14 cellular contexts compared by ENCODE assay signal in genomic region chr3:147412491-147412916, GRCh38. TPM values are rescaled to one million over a fixed set of nuclear protein-coding genes. Genes with fewer than 3 reads are reported as not detected.
DNase-seq lines count a peak whose midpoint lies in the region; ATAC-seq and TF ChIP-seq lines count a peak whose summit lies in the region.
"Had no signal": no experiment of that assay in that cellular context is flagged by ENCODE, and none has a peak within 500 bp of the region (broad histone marks: within the 10 kb centered on the region; RNA-seq: fewer than 3 reads in every experiment).

No MANE protein-coding gene starts in this region.

- CTCF ChIA-PET in WTC11 (lab: Charles Lee), result interaction anchor here (1.1 to 3.8 kb wide), 6 partner anchors 14 to 56 kb away, joined by 4 to 37 read pairs (median 10); no protein-coding TSS in a partner anchor

- H3K9ac ChIP-seq in iPS-15b (ENCODE audit: low read depth, low read length) (no peak overlapping the region), skeletal muscle satellite cell (ENCODE audit: low read depth, low read length) (peak overlapping the region; percentile 90)

- H3K4me3 ChIP-seq in iPS-15b (ENCODE audit: low read depth, low read length) (peak overlapping the region; percentile 30), skeletal muscle satellite cell (ENCODE audit: low read length) (peak overlapping the region; percentile 88)
- H3K4me3 ChIP-seq: vagina had no signal

- H3K9me3 ChIP-seq in iPS-15b (ENCODE audit: control insufficient read depth, insufficient read depth, low read length) (no peaks in the 10 kb centered on the region), skeletal muscle satellite cell (replicated peaks; ENCODE audit: low read length) (no peaks in the 10 kb centered on the region)
- H3K9me3 ChIP-seq: vagina had no signal

- POLR2A ChIA-PET in WTC11 (lab: Charles Lee), result interaction anchor here (0.7 to 1.8 kb wide), 5 partner anchors 10 to 35 kb away, joined by 3 to 23 read pairs (median 3); no protein-coding TSS in a partner anchor

- peaks cover 24% of the 10 kb centered on the region for H3K9me3 Mint-ChIP-seq in activated T-cell treated with anti-CD3 and anti-CD28 coated beads, Interleukin-2, amount 50 U/mL, for 4 hours
- peaks cover 3% of the 10 kb centered on the region for H3K9me3 Mint-ChIP-seq in activated T-cell treated with anti-CD3 and anti-CD28 coated beads, Interleukin-2, amount 50 U/mL, for 24 hours
- H3K9me3 Mint-ChIP-seq in WTC11, result no peaks in the 10 kb centered on the region

- H3K36me3 ChIP-seq in iPS-15b (ENCODE audit: control insufficient read depth, insufficient read depth, low read length) (no peaks in the 10 kb centered on the region), skeletal muscle satellite cell (ENCODE audit: insufficient read depth, low read length) (peaks cover 18% of the 10 kb centered on the region)
- H3K36me3 ChIP-seq: vagina had no signal

- no peak for TF ChIP-seq CTCF in WTC11 (IDR thresholded peaks at IDR 0.05)

- peaks cover 79% of the 10 kb centered on the region for H3K27me3 Mint-ChIP-seq in activated T-cell treated with anti-CD3 and anti-CD28 coated beads, Interleukin-2, amount 50 U/mL, for 4 hours (ENCODE audit: low read depth)
- peaks cover 86% of the 10 kb centered on the region for H3K27me3 Mint-ChIP-seq in activated T-cell treated with anti-CD3 and anti-CD28 coated beads, Interleukin-2, amount 50 U/mL, for 24 hours
- H3K27me3 Mint-ChIP-seq in WTC11 (ENCODE audit: low read depth), result peaks cover 99% of the 10 kb centered on the region

- H3K4me3 Mint-ChIP-seq in activated T-cell treated with anti-CD3 and anti-CD28 coated beads, Interleukin-2, amount 50 U/mL, for 4 hours, result peak overlapping the region; percentile 29
- H3K4me3 Mint-ChIP-seq in activated T-cell treated with anti-CD3 and anti-CD28 coated beads, Interleukin-2, amount 50 U/mL, for 24 hours, result no peak overlapping the region
- H3K4me3 Mint-ChIP-seq in WTC11, result peak overlapping the region; percentile 73

- H3K4me1 ChIP-seq in iPS-15b (ENCODE audit: control insufficient read depth, insufficient read depth, low read length) (peaks cover 6% of the 10 kb centered on the region), skeletal muscle satellite cell (ENCODE audit: control insufficient read depth, insufficient read depth, low read length) (peaks cover 8% of the 10 kb centered on the region)

- H3K4me2 ChIP-seq in skeletal muscle satellite cell (ENCODE audit: low read length), result peak overlapping the region; percentile 92

- no peak overlapping the region for H3K27ac Mint-ChIP-seq in activated T-cell treated with anti-CD3 and anti-CD28 coated beads, Interleukin-2, amount 50 U/mL, for 24 hours
- H3K27ac Mint-ChIP-seq in WTC11, result peak overlapping the region; percentile 91
- H3K27ac Mint-ChIP-seq: immature natural killer cell had no signal

- no peak for ATAC-seq in activated T-cell treated with anti-CD3 and anti-CD28 coated beads, Interleukin-2, amount 50 U/mL, for 4 hours
- peak; percentile 7 for ATAC-seq in WTC11

- H3K36me3 Mint-ChIP-seq in activated T-cell treated with anti-CD3 and anti-CD28 coated beads, Interleukin-2, amount 50 U/mL, for 4 hours (ENCODE audit: insufficient read depth), result no peaks in the 10 kb centered on the region
- no peaks in the 10 kb centered on the region for H3K36me3 Mint-ChIP-seq in activated T-cell treated with anti-CD3 and anti-CD28 coated beads, Interleukin-2, amount 50 U/mL, for 24 hours (ENCODE audit: low read depth)
- H3K36me3 Mint-ChIP-seq in WTC11, result peaks cover 3% of the 10 kb centered on the region; the same call in 1 of the 2 replicates

- DNase-seq in activated T-cell treated with anti-CD3 and anti-CD28 coated beads, Interleukin-2, amount 50 U/mL, for 4 hours, result no peak
- no peak for DNase-seq in activated T-cell treated with anti-CD3 and anti-CD28 coated beads, Interleukin-2, amount 50 U/mL, for 24 hours
- peak; percentile 74 for DNase-seq in WTC11 (ENCODE audit: low spot score)
- no peak for DNase-seq in NCI-H2107 (lab: John Stamatoyannopoulos, UW)
- DNase-seq in NCI-H2171 (lab: John Stamatoyannopoulos, UW), result no peak
- no peak for DNase-seq in NCI-H2171 treated with DMSO at 0.1 percent for 48 hours (lab: John Stamatoyannopoulos, UW)
- DNase-seq: ACHN, immature natural killer cell, NCI-H1436, NCI-H526 treated with DMSO at 0.1 percent for 48 hours, RPMI8226 had no signal

- H3K27me3 ChIP-seq in iPS-15b (ENCODE audit: control insufficient read depth, insufficient read depth, low read length) (peaks cover 94% of the 10 kb centered on the region), skeletal muscle satellite cell (ENCODE audit: control insufficient read depth, insufficient read depth, low read length) (no peaks in the 10 kb centered on the region)

- peaks cover 33% of the 10 kb centered on the region for H3K4me1 Mint-ChIP-seq in activated T-cell treated with anti-CD3 and anti-CD28 coated beads, Interleukin-2, amount 50 U/mL, for 4 hours (ENCODE audit: low read depth)
- H3K4me1 Mint-ChIP-seq in activated T-cell treated with anti-CD3 and anti-CD28 coated beads, Interleukin-2, amount 50 U/mL, for 24 hours (ENCODE audit: low read depth), result peaks cover 40% of the 10 kb centered on the region
- H3K4me1 Mint-ChIP-seq in WTC11, result peaks cover 76% of the 10 kb centered on the region

TF ChIP-seq in WTC11, 78 proteins besides CTCF, POLR2A, EP300 and RAD21:
- peak; percentile 73; the same call in 1 of the 2 replicates for TF ChIP-seq MAX (CRISPR knock-in tag; IDR thresholded peaks at IDR 0.05)
- TF ChIP-seq SMAD3 (CRISPR knock-in tag; IDR thresholded peaks at IDR 0.05; ENCODE audit: borderline replicate concordance), result 0 out of 2 replicates have a peak, but pooled peaks have one; percentile 23
- TF ChIP-seq PRDM15 (CRISPR knock-in tag; IDR thresholded peaks at IDR 0.05), result no peak
- peak; percentile 28; the same call in 1 of the 2 replicates for TF ChIP-seq FOXP1 (CRISPR knock-in tag; IDR thresholded peaks at IDR 0.05; ENCODE audit: borderline replicate concordance)

RNA-seq across cellular contexts. Expression of gene ZIC1, which starts 3.3 kb away (rescaled TPM):
- not detected for total RNA-seq in activated T-cell treated with anti-CD3 and anti-CD28 coated beads, Interleukin-2, amount 50 U/mL, for 4 hours
- 30.3 to 59.7 TPM (median 34.7 TPM) in 3 replicates for total RNA-seq in WTC11 (2021)
- total RNA-seq in skeletal muscle satellite cell (2012; rRNA removed), result under 0.01 and 1.1 TPM in 2 replicates
- total RNA-seq: vagina had no signal

RNA-seq across cellular contexts. Expression of gene ZIC4, which starts 6.2 kb away (rescaled TPM):
- not detected for total RNA-seq in activated T-cell treated with anti-CD3 and anti-CD28 coated beads, Interleukin-2, amount 50 U/mL, for 4 hours
- 1.9 to 3.5 TPM (median 2.5 TPM) in 3 replicates for total RNA-seq in WTC11 (2021)
- 0.44 TPM in 1 of 2 replicates, not detected in the other for total RNA-seq in skeletal muscle satellite cell (2012; rRNA removed)
- total RNA-seq: vagina had no signal

Comparison
In these comparisons a context has a peak if more than half of its experiments do, and no peak if none do; other contexts are left out.
1. RNA of gene ZIC1, which starts 3.3 kb away (total RNA-seq): 30.3 to 59.7 TPM in WTC11; not detected in activated T-cell treated with anti-CD3 and anti-CD28 coated beads, Interleukin-2, amount 50 U/mL, for 4 hours; every median in the first group is over 10 times any median in the second.